11 cellular contexts compared by ENCODE assay signal in the genomic region with DNA sequence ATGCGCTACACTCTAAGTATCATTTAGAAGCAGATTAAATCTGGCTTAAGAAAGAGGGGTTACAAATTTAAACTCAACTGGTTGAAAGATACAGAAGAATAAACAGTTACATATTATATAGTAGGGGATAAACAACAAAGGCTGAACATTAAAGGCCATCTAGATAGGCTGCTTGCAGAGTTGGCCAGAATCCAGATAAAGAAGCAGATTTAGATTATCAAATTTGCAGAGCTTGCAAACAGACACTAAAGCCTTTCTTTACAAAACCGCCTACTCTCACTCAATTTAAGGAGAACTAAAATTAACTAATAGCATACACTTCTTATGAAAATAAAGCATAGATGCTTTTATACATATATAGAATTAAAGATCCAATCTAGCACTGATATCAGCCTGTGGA.
A peak's percentile ranks its signal among the peaks of the same experiment; 100 is the strongest.
DNase-seq lines count a peak whose midpoint lies in the region; ATAC-seq, FAIRE-seq and TF ChIP-seq lines count a peak whose summit lies in the region.
"Had no signal": no experiment of that assay in that cellular context is flagged by ENCODE, and none has a peak within 500 bp of the region (broad histone marks: within the 10 kb centered on the region; RNA-seq: fewer than 3 reads in every experiment).

No MANE protein-coding gene starts in this region.

- no peak for TF ChIP-seq EP300 in esophagus muscularis mucosa (IDR thresholded peaks at IDR 0.05)

- peak overlapping the region; percentile 69 for H3K27ac ChIP-seq in ACC112 (ENCODE audit: low read depth, low read length)
- peak overlapping the region; percentile 73 to 82 (median 74) for H3K27ac ChIP-seq in esophagus muscularis mucosa (replicated peaks in 1 of 4)
- peak overlapping the region; percentile 75 for H3K27ac ChIP-seq in rectal smooth muscle tissue (ENCODE audit: low read depth, low read length)

- H3K4me1 ChIP-seq in ACC112 (ENCODE audit: control insufficient read depth, insufficient read depth, low read length, unreplicated experiment): peaks cover 12% of the 10 kb centered on the region
- peaks cover 62 to 72% (median 67%) of the 10 kb centered on the region in 4 donors for H3K4me1 ChIP-seq in esophagus muscularis mucosa
- H3K4me1 ChIP-seq in rectal smooth muscle tissue (ENCODE audit: control insufficient read depth, insufficient read depth, low read length): peaks cover 19% of the 10 kb centered on the region

- no peak for TF ChIP-seq CTCF in esophagus muscularis mucosa (IDR thresholded peaks at IDR 0.05)

- TF ChIP-seq POLR2A in esophagus muscularis mucosa (IDR thresholded peaks at IDR 0.05; ENCODE audit: low read depth): no peak

- H3K79me2 ChIP-seq in ACC112 (ENCODE audit: control insufficient read depth, insufficient read depth, low read length, unreplicated experiment): peaks cover 3% of the 10 kb centered on the region

- no peak overlapping the region for H3K9ac ChIP-seq in rectal smooth muscle tissue (ENCODE audit: low read length)

- H3K27me3 ChIP-seq in ACC112 (ENCODE audit: insufficient read depth, low read length) (no peaks in the 10 kb centered on the region), esophagus muscularis mucosa (no peaks in the 10 kb centered on the region), rectal smooth muscle tissue (ENCODE audit: control insufficient read depth, insufficient read depth, low read length) (no peaks in the 10 kb centered on the region)

- H2AFZ ChIP-seq in ACC112 (ENCODE audit: low read length, unreplicated experiment): no peak overlapping the region

- H3K36me3 ChIP-seq in ACC112 (ENCODE audit: insufficient read depth, low read length): peaks cover 6% of the 10 kb centered on the region; the same call in 1 of the 2 replicates
- peaks cover 18 to 48% (median 34%) of the 10 kb centered on the region in 4 donors for H3K36me3 ChIP-seq in esophagus muscularis mucosa
- H3K36me3 ChIP-seq in rectal smooth muscle tissue (ENCODE audit: control insufficient read depth, insufficient read depth, low read length): peaks cover 3% of the 10 kb centered on the region

- 80% methylated on average over 2 of the region's 2 CpGs for WGBS in esophagus muscularis mucosa

- FAIRE-seq in HTR-8/SVneo (lab: Jason Lieb, UNC): no peak

- 0 out of 2 replicates have a peak overlapping the region, but pooled peaks have one; percentile 35 for H3K4me3 ChIP-seq in ACC112 (ENCODE audit: low read depth, low read length)
- H3K4me3 ChIP-seq in esophagus muscularis mucosa: peak overlapping the region in 3 of 4 donors; percentile 26 to 30 (median 27)
- no peak overlapping the region for H3K4me3 ChIP-seq in rectal smooth muscle tissue (ENCODE audit: low read length)

- peak; percentile 30 for DNase-seq in NCI-H2227 treated with DMSO at 0.1 percent for 48 hours (lab: John Stamatoyannopoulos, UW)
- no peak for DNase-seq in esophagus muscularis mucosa (ENCODE audit: extremely low spot score)
- DNase-seq in NCI-H187 (lab: John Stamatoyannopoulos, UW): no peak
- DNase-seq in HTR-8/SVneo (ENCODE audit: insufficient read length, low spot score): no peak
- DNase-seq: CD4-positive, CD25-positive, alpha-beta regulatory T cell; NCI-H774; retina had no signal

- no peak for ATAC-seq in GM21576 (IDR thresholded peaks at IDR 0.05; ENCODE audit: unreplicated experiment)
- ATAC-seq in HG02884 (IDR thresholded peaks at IDR 0.05; ENCODE audit: unreplicated experiment): no peak

- H3K9me3 ChIP-seq in esophagus muscularis mucosa: no peaks in the 10 kb centered on the region

- intact Hi-C loops in esophagus muscularis mucosa (cut with DNase I): loop anchor here (5.0 to 10.0 kb wide), 3 partner anchors 54 to 447 kb away; a partner anchor contains a TSS
